In the genomic region with DNA sequence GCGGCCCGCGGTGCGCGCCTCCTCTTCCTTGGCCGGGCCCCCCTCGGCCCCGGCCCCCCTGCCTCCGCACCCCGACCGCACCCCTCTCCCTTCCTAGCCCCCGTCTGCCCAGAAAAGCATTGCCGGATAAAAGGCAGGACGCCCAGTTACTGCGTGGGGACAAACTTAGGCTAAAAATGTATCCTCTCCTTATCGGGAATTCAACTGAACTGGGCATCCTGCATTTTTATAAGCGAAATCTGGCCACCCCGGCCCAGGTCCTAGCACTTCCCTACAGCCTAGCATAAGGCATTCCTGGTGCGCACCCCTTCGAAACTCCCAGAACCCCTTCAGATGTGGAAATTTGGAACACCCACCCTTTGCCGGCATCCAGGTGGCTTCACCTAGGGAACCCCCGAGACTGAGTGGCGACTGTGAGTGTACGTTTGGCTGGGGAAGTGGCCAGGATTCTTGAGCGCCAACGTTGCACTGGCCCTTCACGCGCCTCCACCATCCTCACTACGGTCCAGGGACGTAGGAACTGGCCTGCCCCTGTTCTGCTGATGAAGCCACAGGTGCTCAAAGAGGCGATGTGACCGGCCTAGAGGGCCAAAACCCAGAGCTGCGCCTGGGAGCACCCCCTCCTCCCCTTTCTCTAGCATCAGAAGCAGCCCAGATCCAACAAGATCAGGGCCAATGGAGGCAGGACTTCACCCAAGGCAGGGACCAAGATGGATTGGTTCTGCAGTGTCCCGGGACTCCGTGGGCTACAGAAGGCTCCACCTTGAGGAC, we compare ENCODE assay signal across 1 cellular context.
A peak's percentile ranks its signal among the peaks of the same experiment; 100 is the strongest.
TF ChIP-seq lines count a peak whose summit lies in the region.

No MANE protein-coding gene starts in this region.

TF ChIP-seq in H1, 55 proteins besides CTCF, POLR2A, EP300 and RAD21:
- TF ChIP-seq CREB1 (IDR thresholded peaks at IDR 0.05) (no peak), ASH2L (IDR thresholded peaks at IDR 0.05; ENCODE audit: low read length) (peak; percentile 62), TAF1 (IDR thresholded peaks at IDR 0.05; ENCODE audit: low read depth, low read length) (no peak), RFX5 (IDR thresholded peaks at IDR 0.05; ENCODE audit: borderline replicate concordance, low read depth, low read length) (no peak), JUN (IDR thresholded peaks at IDR 0.05; ENCODE audit: low read depth, low read length) (no peak), GTF2F1 (IDR thresholded peaks at IDR 0.05; ENCODE audit: borderline replicate concordance, low read depth, low read length) (no peak)
- TF ChIP-seq, protein P1, sequence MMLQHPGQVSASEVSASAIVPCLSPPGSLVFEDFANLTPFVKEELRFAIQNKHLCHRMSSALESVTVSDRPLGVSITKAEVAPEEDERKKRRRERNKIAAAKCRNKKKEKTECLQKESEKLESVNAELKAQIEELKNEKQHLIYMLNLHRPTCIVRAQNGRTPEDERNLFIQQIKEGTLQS (IDR thresholded peaks at IDR 0.05; ENCODE audit: insufficient read depth, low read depth, low read length): no peak
